Comparison of ENCODE assay signal across 17 cellular contexts in genomic region chr13:100512422-100512821, GRCh38.
DNase-seq lines count a peak whose midpoint lies in the region; ATAC-seq lines count a peak whose summit lies in the region.
"Had no signal": no experiment of that assay in that cellular context is flagged by ENCODE, and none has a peak within 500 bp of the region (broad histone marks: within the 10 kb centered on the region; RNA-seq: fewer than 3 reads in every experiment).

No MANE protein-coding gene starts in this region.

- DNase-seq in EH (ENCODE audit: low read depth): peak; percentile 21
- peak; percentile 15 for DNase-seq in KBM-7
- DNase-seq in astrocyte of the hippocampus (ENCODE audit: low read depth, low spot score): peak; percentile 45
- peak; percentile 68 for DNase-seq in kidney tubule cell (ENCODE audit: low spot score)
- DNase-seq in hepatic stellate cell (ENCODE audit: low spot score): no peak
- no peak for DNase-seq in HCEC 1CT
- DNase-seq in activated CD4-positive, alpha-beta T cell treated with anti-CD3 and anti-CD28 coated beads, Interleukin-2, amount 50 U/mL, for 1 hour: no peak
- DNase-seq: activated CD4-positive, alpha-beta T cell treated with anti-CD3 and anti-CD28 coated beads for 36 hours; activated naive CD4-positive, alpha-beta T cell treated with anti-CD3 and anti-CD28 coated beads for 36 hours; Caco-2; effector memory CD4-positive, alpha-beta T cell; naive B cell; stimulated activated CD4-positive, alpha-beta T cell treated with anti-CD3 and anti-CD28 coated beads, Interleukin-15, amount 100 ng/mL, for 24 hours; stomach; T-helper 2 cell had no signal

- in situ Hi-C loops in KBM-7 (cut with MboI; ENCODE audit: low pct_unique_long_range_greater_than_20kb, low sequenced_read_pairs): loop anchor here (25.0 kb wide), 1 partner anchor 275 kb away; no protein-coding TSS in a partner anchor

- no peak for ATAC-seq in GM21447 (IDR thresholded peaks at IDR 0.05; ENCODE audit: unreplicated experiment)
- ATAC-seq: activated CD4-positive, alpha-beta T cell treated with anti-CD3 and anti-CD28 coated beads for 36 hours; Right ventricle myocardium inferior had no signal

Comparison
In these comparisons a context has a peak if more than half of its experiments do, and no peak if none do; other contexts are left out.
1. DNase-seq: peak in EH (single experiment), KBM-7 (single experiment), astrocyte of the hippocampus (single experiment) and kidney tubule cell (single experiment); none in hepatic stellate cell (single experiment), HCEC 1CT (single experiment) and activated CD4-positive, alpha-beta T cell treated with anti-CD3 and anti-CD28 coated beads, Interleukin-2, amount 50 U/mL, for 1 hour (single experiment).